Comparison of ENCODE assay signal across 1 cellular context in genomic region chr14:24317141-24317927, GRCh38.
A peak's percentile ranks its signal among the peaks of the same experiment; 100 is the strongest.
TF ChIP-seq lines count a peak whose summit lies in the region.

No MANE protein-coding gene starts in this region.

TF ChIP-seq in HEK293, 187 proteins besides CTCF, POLR2A, EP300 and RAD21:
- TF ChIP-seq ZFP3 (tag by site-specific recombination; IDR thresholded peaks at IDR 0.05; ENCODE audit: low read depth) (no peak), WT1 (tag by site-specific recombination; IDR thresholded peaks at IDR 0.05) (no peak), ZNF341 (tag by site-specific recombination; IDR thresholded peaks at IDR 0.05; ENCODE audit: low read depth) (no peak), ZNF366 (tag by site-specific recombination; conservative IDR thresholded peaks at IDR 0.05) (0 out of 2 replicates have a peak, but pooled peaks have one; percentile 33), ZNF239 (tag by site-specific recombination; IDR thresholded peaks at IDR 0.05) (no peak), ZNF626 (tag by site-specific recombination; IDR thresholded peaks at IDR 0.05) (no peak), RBAK (tag by site-specific recombination; IDR thresholded peaks at IDR 0.05) (no peak), ZNF561 (tag by site-specific recombination; IDR thresholded peaks at IDR 0.05; ENCODE audit: borderline replicate concordance) (no peak), KLF17 (tag by site-specific recombination; IDR thresholded peaks at IDR 0.05) (peak; percentile 51; the same call in 1 of the 2 replicates), ZNF624 (tag by site-specific recombination; IDR thresholded peaks at IDR 0.05) (no peak), ZNF585B (tag by site-specific recombination; IDR thresholded peaks at IDR 0.05) (no peak), ZNF580 (tag by site-specific recombination; IDR thresholded peaks at IDR 0.05) (no peak), ZBTB21 (tag by site-specific recombination; IDR thresholded peaks at IDR 0.05) (peak; percentile 24; the same call in 1 of the 2 replicates), ZNF398 (tag by site-specific recombination; IDR thresholded peaks at IDR 0.05) (no peak), ZNF449 (tag by site-specific recombination; IDR thresholded peaks at IDR 0.05) (no peak), ZNF423 (tag by site-specific recombination; IDR thresholded peaks at IDR 0.05) (no peak), ZNF701 (tag by site-specific recombination; IDR thresholded peaks at IDR 0.05) (no peak), ZNF391 (tag by site-specific recombination; IDR thresholded peaks at IDR 0.05; ENCODE audit: borderline replicate concordance, low read depth) (no peak), ZNF433 (tag by site-specific recombination; IDR thresholded peaks at IDR 0.05; ENCODE audit: low read depth) (no peak), ZNF112 (tag by site-specific recombination; IDR thresholded peaks at IDR 0.05) (no peak), ZNF404 (tag by site-specific recombination; IDR thresholded peaks at IDR 0.05) (no peak), ZNF610 (tag by site-specific recombination; IDR thresholded peaks at IDR 0.05; ENCODE audit: borderline replicate concordance) (no peak), SP2 (tag by site-specific recombination; IDR thresholded peaks at IDR 0.05) (no peak), ZBTB44 (tag by site-specific recombination; IDR thresholded peaks at IDR 0.05) (no peak), ZNF776 (tag by site-specific recombination; IDR thresholded peaks at IDR 0.05; ENCODE audit: borderline replicate concordance) (no peak), KLF1 (tag by site-specific recombination; IDR thresholded peaks at IDR 0.05) (peak; percentile 25), ZNF600 (tag by site-specific recombination; IDR thresholded peaks at IDR 0.05) (peak; percentile 60; the same call in 1 of the 2 replicates), ZNF248 (tag by site-specific recombination; IDR thresholded peaks at IDR 0.05) (no peak), ZBTB1 (tag by site-specific recombination; IDR thresholded peaks at IDR 0.05) (no peak), ZNF350 (tag by site-specific recombination; IDR thresholded peaks at IDR 0.05) (no peak), ZBTB7A (tag by site-specific recombination; IDR thresholded peaks at IDR 0.05; ENCODE audit: low read depth) (no peak), PBX3 (CRISPR knock-in tag; IDR thresholded peaks at IDR 0.05) (no peak), BCL6B (tag by site-specific recombination; IDR thresholded peaks at IDR 0.05) (peak; percentile 46; the same call in 1 of the 2 replicates), ZNF558 (tag by site-specific recombination; IDR thresholded peaks at IDR 0.05) (no peak), ZNF549 (tag by site-specific recombination; IDR thresholded peaks at IDR 0.05) (no peak), REPIN1 (tag by site-specific recombination; IDR thresholded peaks at IDR 0.05; ENCODE audit: low read depth) (no peak), ZNF335 (tag by site-specific recombination; conservative IDR thresholded peaks at IDR 0.05) (peak; percentile 46; the same call in 1 of the 2 replicates)
